31 cellular contexts compared by ENCODE assay signal in the genomic region with DNA sequence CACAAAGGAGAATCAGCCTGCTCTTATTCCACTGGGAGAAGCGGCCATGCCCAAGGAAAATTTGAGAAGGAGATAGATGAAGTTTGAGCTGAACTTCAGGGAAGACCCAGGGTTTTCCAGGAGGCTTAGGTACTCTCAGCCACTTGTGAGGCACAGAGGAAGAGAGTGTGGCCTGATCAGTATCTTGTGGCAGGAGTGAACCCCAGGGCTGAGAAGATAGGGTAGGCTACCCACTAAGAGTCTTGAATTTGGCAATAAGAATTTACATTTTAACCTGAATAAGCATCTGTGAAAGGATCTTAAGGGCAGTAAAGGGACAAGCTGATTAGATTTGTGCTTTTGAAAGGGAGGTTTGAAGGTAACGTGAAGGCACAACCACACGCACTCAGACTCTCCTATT.
"Had no signal": no experiment of that assay in that cellular context is flagged by ENCODE, and none has a peak within 500 bp of the region (broad histone marks: within the 10 kb centered on the region; RNA-seq: fewer than 3 reads in every experiment).

No MANE protein-coding gene starts in this region.

- H3K4me3 Mint-ChIP-seq: activated B cell treated with CpG ODN at 0.5 μM for 24 hours; activated CD8-positive, alpha-beta T cell treated with anti-CD3 and anti-CD28 coated beads for 36 hours; activated naive CD4-positive, alpha-beta T cell treated with anti-CD3 and anti-CD28 coated beads for 36 hours; activated naive CD4-positive, alpha-beta T cell treated with anti-CD3 and anti-CD28 coated beads, Interleukin-2, amount 50 U/mL, for 24 hours; activated naive CD8-positive, alpha-beta T cell treated with anti-CD3 and anti-CD28 coated beads for 36 hours; activated naive CD8-positive, alpha-beta T cell treated with anti-CD3 and anti-CD28 coated beads, Interleukin-2, amount 50 U/mL, for 24 hours; activated T-helper 1 cell treated with anti-CD3 and anti-CD28 coated beads, Interleukin-12 subunit alpha, Interleukin-12 subunit beta, Interleukin-2, Interleukin-4 antibody, amounts not matched to agents 30 ng/mL and 10 ng/mL and 1 ng/mL, durations not matched to agents 14 hours and 24 hours and 36 hours; endodermal cell; T-helper 17 cell; T-helper 2 cell treated with Interferon-gamma antibody and Interleukin-4, amounts not matched to agents 5 μg/mL and 100 μg/mL, for 36 hours had no signal

- H3K36me3 ChIP-seq: adrenal gland, colonic mucosa, WERI-Rb-1 had no signal

- H3K27ac ChIP-seq: adrenal gland, body of pancreas, colonic mucosa, dorsolateral prefrontal cortex, WERI-Rb-1 had no signal

- H3K27ac Mint-ChIP-seq: activated B cell treated with CpG ODN at 0.5 μM for 24 hours; activated CD8-positive, alpha-beta T cell treated with anti-CD3 and anti-CD28 coated beads for 36 hours; activated naive CD4-positive, alpha-beta T cell treated with anti-CD3 and anti-CD28 coated beads for 36 hours; activated naive CD4-positive, alpha-beta T cell treated with anti-CD3 and anti-CD28 coated beads, Interleukin-2, amount 50 U/mL, for 24 hours; activated naive CD8-positive, alpha-beta T cell treated with anti-CD3 and anti-CD28 coated beads for 36 hours; activated naive CD8-positive, alpha-beta T cell treated with anti-CD3 and anti-CD28 coated beads, Interleukin-2, amount 50 U/mL, for 24 hours; activated T-helper 1 cell treated with anti-CD3 and anti-CD28 coated beads, Interleukin-12 subunit alpha, Interleukin-12 subunit beta, Interleukin-2, Interleukin-4 antibody, amounts not matched to agents 30 ng/mL and 10 ng/mL and 1 ng/mL, durations not matched to agents 14 hours and 24 hours and 36 hours; activated T-helper 2 cell treated with anti-CD3 and anti-CD28 coated beads, Interferon-gamma antibody, Interleukin-2, Interleukin-4, amounts not matched to agents 10 μg/mL and 5 μg/mL and 100 μg/mL, durations not matched to agents 14 hours and 24 hours and 36 hours; endodermal cell; T-helper 17 cell; T-helper 2 cell treated with Interferon-gamma antibody and Interleukin-4, amounts not matched to agents 5 μg/mL and 100 μg/mL, for 36 hours had no signal

- H3K27me3 ChIP-seq: adrenal gland, body of pancreas, colonic mucosa, dorsolateral prefrontal cortex had no signal

- H3K4me3 ChIP-seq: adrenal gland, body of pancreas, colonic mucosa, dorsolateral prefrontal cortex had no signal

- DNase-seq: activated B cell treated with CpG ODN at 0.5 μM for 24 hours; activated CD4-positive, alpha-beta T cell treated with anti-CD3 and anti-CD28 coated beads for 48 hours; activated CD4-positive, alpha-beta T cell treated with anti-CD3 and anti-CD28 coated beads, Interleukin-2, amount 50 U/mL, for 1 hour; activated CD4-positive, alpha-beta T cell treated with anti-CD3 and anti-CD28 coated beads, Interleukin-2, amount 50 U/mL, for 48 hours; activated CD8-positive, alpha-beta memory T cell treated with anti-CD3 and anti-CD28 coated beads for 24 hours; activated CD8-positive, alpha-beta T cell treated with anti-CD3 and anti-CD28 coated beads for 36 hours; activated effector memory CD4-positive, alpha-beta T cell treated with anti-CD3 and anti-CD28 coated beads, Interleukin-2, amount 50 U/mL, for 16 hours; activated naive CD4-positive, alpha-beta T cell treated with anti-CD3 and anti-CD28 coated beads for 36 hours; activated naive CD8-positive, alpha-beta T cell treated with anti-CD3 and anti-CD28 coated beads for 36 hours; activated naive CD8-positive, alpha-beta T cell treated with anti-CD3 and anti-CD28 coated beads, Interleukin-2, amount 50 U/mL, for 24 hours; activated T-cell treated with anti-CD3 and anti-CD28 coated beads, Interleukin-2, amount 50 U/mL, for 48 hours; adrenal gland; amygdala; aorta; body of pancreas; caudate nucleus; colonic mucosa; dorsolateral prefrontal cortex; effector memory CD4-positive, alpha-beta T cell; endodermal cell; foreskin fibroblast; head of caudate nucleus; T-helper 1 cell; T-helper 17 cell; T1000; WERI-Rb-1 had no signal

- H3K4me1 Mint-ChIP-seq: activated naive CD4-positive, alpha-beta T cell treated with anti-CD3 and anti-CD28 coated beads, Interleukin-2, amount 50 U/mL, for 24 hours; activated naive CD8-positive, alpha-beta T cell treated with anti-CD3 and anti-CD28 coated beads for 36 hours; activated naive CD8-positive, alpha-beta T cell treated with anti-CD3 and anti-CD28 coated beads, Interleukin-2, amount 50 U/mL, for 24 hours; endodermal cell; T-helper 17 cell had no signal

- H3K9me3 ChIP-seq: adrenal gland, colonic mucosa had no signal

- FAIRE-seq: frontal cortex had no signal

- H3K4me1 ChIP-seq: adrenal gland, body of pancreas, colonic mucosa had no signal

- H3K9me3 Mint-ChIP-seq: activated naive CD4-positive, alpha-beta T cell treated with anti-CD3 and anti-CD28 coated beads, Interleukin-2, amount 50 U/mL, for 24 hours; activated naive CD8-positive, alpha-beta T cell treated with anti-CD3 and anti-CD28 coated beads, Interleukin-2, amount 50 U/mL, for 24 hours; T-helper 2 cell treated with Interferon-gamma antibody and Interleukin-4, amounts not matched to agents 5 μg/mL and 100 μg/mL, for 36 hours had no signal

- H3K27me3 Mint-ChIP-seq: activated B cell treated with CpG ODN at 0.5 μM for 24 hours; activated naive CD8-positive, alpha-beta T cell treated with anti-CD3 and anti-CD28 coated beads for 36 hours; T-helper 17 cell had no signal

- H3K36me3 Mint-ChIP-seq: activated naive CD4-positive, alpha-beta T cell treated with anti-CD3 and anti-CD28 coated beads, Interleukin-2, amount 50 U/mL, for 24 hours; activated naive CD8-positive, alpha-beta T cell treated with anti-CD3 and anti-CD28 coated beads for 36 hours had no signal
